In the genomic region with DNA sequence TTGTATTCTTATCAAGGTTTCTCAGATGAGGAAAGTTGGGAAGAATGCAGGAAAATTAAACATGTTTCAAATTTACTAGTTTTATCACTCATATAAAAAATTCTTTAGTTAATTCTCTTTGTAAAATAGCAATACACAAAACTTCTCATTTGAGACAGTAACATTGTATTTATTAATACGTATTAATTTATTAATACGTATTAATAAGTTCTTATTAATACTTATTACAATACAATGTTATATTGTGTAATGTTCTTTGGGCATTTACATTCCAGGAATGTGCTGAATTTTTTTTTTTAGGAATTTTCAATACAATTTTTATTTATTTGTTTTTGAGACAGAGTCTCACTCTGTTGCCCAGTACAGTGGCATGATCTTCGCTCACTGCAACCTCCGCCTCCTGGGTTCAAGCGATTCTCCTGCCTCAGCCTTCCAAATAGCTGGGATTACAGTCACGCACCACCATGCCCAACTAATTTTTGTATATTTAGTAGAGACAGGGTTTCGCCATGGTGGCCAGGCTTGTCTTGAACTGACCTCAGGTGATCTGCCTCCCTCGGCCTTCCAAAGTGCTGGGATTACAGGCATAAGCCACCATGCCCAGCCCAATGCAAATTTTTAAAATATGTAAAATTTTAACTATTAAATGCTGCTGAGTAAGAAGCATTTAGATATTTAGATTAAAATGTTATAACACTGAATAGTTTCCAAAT, we compare ENCODE assay signal across 16 cellular contexts. TPM values are rescaled to one million over a fixed set of nuclear protein-coding genes. Genes with fewer than 3 reads are reported as not detected.
A peak's percentile ranks its signal among the peaks of the same experiment; 100 is the strongest.
DNase-seq lines count a peak whose midpoint lies in the region; ATAC-seq, FAIRE-seq and TF ChIP-seq lines count a peak whose summit lies in the region.
"Had no signal": no experiment of that assay in that cellular context is flagged by ENCODE, and none has a peak within 500 bp of the region (broad histone marks: within the 10 kb centered on the region; RNA-seq: fewer than 3 reads in every experiment).

No MANE protein-coding gene starts in this region.

- POLR2A ChIA-PET in A549 (lab: Yijun Ruan, JAX) (no interaction called here), PC-9 (lab: Charles Lee; ENCODE audit: unreplicated experiment) (no interaction called here)

- 87% methylated on average over 8 of the region's 8 CpGs for WGBS in A549 (ENCODE audit: missing lambda C conversion rate)
- 94 to 95% methylated on average over 8 of the region's 8 CpGs for WGBS in sigmoid colon, 2 donors

- no peak overlapping the region for H3K27ac Mint-ChIP-seq in natural killer cell

- no peaks in the 10 kb centered on the region for H3K27me3 Mint-ChIP-seq in natural killer cell (ENCODE audit: low read depth in 2 of 2)

- TF ChIP-seq RAD21 in A549 (conservative IDR thresholded peaks at IDR 0.05 in 1 of 2, IDR thresholded peaks at IDR 0.05 in 1 of 2) = no peak

- H3K4me1 ChIP-seq in A549 (peaks cover 85% of the 10 kb centered on the region), PC-9 (replicated peaks; ENCODE audit: insufficient read depth) (peaks cover 71% of the 10 kb centered on the region), sigmoid colon (peaks cover 0 to 91% (median 88%) of the 10 kb centered on the region in 4 donors)

- H3K4me2 ChIP-seq in A549 (peak overlapping the region; percentile 91), PC-9 (peak overlapping the region; percentile 73; the same call in 1 of the 2 replicates)

- no peaks in the 10 kb centered on the region for H3K9me3 Mint-ChIP-seq in natural killer cell
- H3K9me3 Mint-ChIP-seq: HFFc6 had no signal

- no peak overlapping the region for H2AFZ ChIP-seq in PC-9

- intact Hi-C loops in PC-9 (cut with micrococcal nuclease; ENCODE audit: unreplicated experiment) (loop anchor here (10.0 kb wide), 1 partner anchor 219 kb away; no protein-coding TSS in a partner anchor), sigmoid colon (cut with DNase I) (no loop called here), natural killer cell (cut with micrococcal nuclease) (no loop called here)

- TF ChIP-seq CTCF in A549 (IDR thresholded peaks at IDR 0.05) (no peak), PC-9 (conservative IDR thresholded peaks at IDR 0.05) (no peak), sigmoid colon (IDR thresholded peaks at IDR 0.05) (no peak), natural killer cell (IDR thresholded peaks at IDR 0.05) (no peak), GM20000 (IDR thresholded peaks at IDR 0.05; ENCODE audit: extremely low read depth, missing control alignments) (no peak)

- no peak for DNase-seq in A549 (ENCODE audit: low read depth in 1 of 2, low spot score in 1 of 2)
- no peak for DNase-seq in PC-9
- DNase-seq in epithelial cell of prostate (ENCODE audit: low read depth, low spot score) = no peak
- no peak for DNase-seq in sigmoid colon
- no peak for DNase-seq in NCI-H2081 (lab: John Stamatoyannopoulos, UW)
- no peak for DNase-seq in natural killer cell
- no peak for DNase-seq in GM20000 (ENCODE audit: low spot score)
- DNase-seq: COR-L47, HFFc6, IMR-90, Kasumi-1, NCI-H1105 treated with DMSO at 0.1 percent for 48 hours, NCI-H187, SJCRH30 had no signal

- TF ChIP-seq EP300 in A549 (IDR thresholded peaks at IDR 0.05) (no peak), sigmoid colon (IDR thresholded peaks at IDR 0.05) (no peak)

- no peak overlapping the region for H3K4me3 ChIP-seq in A549
- H3K4me3 ChIP-seq in PC-9 = no peak overlapping the region
- H3K4me3 ChIP-seq in sigmoid colon = no peak overlapping the region
- H3K4me3 ChIP-seq: SJCRH30 had no signal

- H3K79me2 ChIP-seq in PC-9 (ENCODE audit: low read depth) = peaks cover 88% of the 10 kb centered on the region

- H3K4me3 Mint-ChIP-seq in natural killer cell = no peak overlapping the region
- H3K4me3 Mint-ChIP-seq: CD14-positive monocyte had no signal

- CTCF ChIA-PET in A549 (lab: Yijun Ruan, JAX) (interaction anchor here (0.6 to 2.9 kb wide), 2 partner anchors 23 to 31 kb away, joined by 4 to 9 read pairs; a partner anchor contains a TSS), PC-9 (lab: Charles Lee) (no interaction called here)

- BruUV-seq in PC-9 (replicated peaks; lab: Mats Ljungman, UMichigan) = no TSS peak

- no peak for FAIRE-seq in A549 (lab: Jason Lieb, UNC)
- FAIRE-seq: H1 had no signal

- peaks cover 64% of the 10 kb centered on the region for H3F3A ChIP-seq in PC-9 (ENCODE audit: insufficient read depth, low read depth)

- ATAC-seq in A549 (no peak), natural killer cell (no peak)

- TF ChIP-seq POLR2A in A549 (IDR thresholded peaks at IDR 0.05; ENCODE audit: low read length) (no peak), sigmoid colon (IDR thresholded peaks at IDR 0.05) (no peak)

- H4K20me1 ChIP-seq in PC-9 (ENCODE audit: insufficient read depth) = no peaks in the 10 kb centered on the region

- H3K27me3 ChIP-seq in PC-9 (ENCODE audit: insufficient read depth, low read depth) = no peaks in the 10 kb centered on the region
- H3K27me3 ChIP-seq in sigmoid colon = no peaks in the 10 kb centered on the region
- H3K27me3 ChIP-seq: SJCRH30 had no signal

- no peaks in the 10 kb centered on the region for H3K9me2 ChIP-seq in PC-9 (ENCODE audit: insufficient read depth)

- H3K27ac ChIP-seq in A549 = peak overlapping the region; percentile 87 to 99
- peak overlapping the region; percentile 98 for H3K27ac ChIP-seq in PC-9
- H3K27ac ChIP-seq in epithelial cell of prostate = peak overlapping the region; percentile 63
- peak overlapping the region; percentile 27 to 86 (median 80) for H3K27ac ChIP-seq in sigmoid colon
- H3K27ac ChIP-seq: SJCRH30 had no signal

- H3K4me1 Mint-ChIP-seq in natural killer cell = peaks cover 46 to 55% of the 10 kb centered on the region in 2 donors

- H3K9me3 ChIP-seq in A549 = no peaks in the 10 kb centered on the region
- H3K9me3 ChIP-seq in PC-9 (ENCODE audit: insufficient read depth, low read depth) = no peaks in the 10 kb centered on the region
- no peaks in the 10 kb centered on the region for H3K9me3 ChIP-seq in sigmoid colon
- H3K9me3 ChIP-seq: SJCRH30 had no signal

- H3K36me3 Mint-ChIP-seq in natural killer cell = no peaks in the 10 kb centered on the region

- H3K36me3 ChIP-seq in PC-9 (ENCODE audit: low read depth) = peaks cover 17% of the 10 kb centered on the region
- no peaks in the 10 kb centered on the region for H3K36me3 ChIP-seq in sigmoid colon
- H3K36me3 ChIP-seq: SJCRH30 had no signal

TF ChIP-seq in A549, 52 proteins besides CTCF, POLR2A, EP300 and RAD21:
- TF ChIP-seq CBX8 (IDR thresholded peaks at IDR 0.05) (no peak), NR3C1 (IDR thresholded peaks at IDR 0.05) (no peak), CHD2 (IDR thresholded peaks at IDR 0.05; ENCODE audit: low read length, partially characterized antibody) (no peak), FOXS1 (CRISPR knock-in tag; IDR thresholded peaks at IDR 0.05) (no peak), GATA3 (IDR thresholded peaks at IDR 0.05; ENCODE audit: borderline replicate concordance) (no peak), RNF2 (IDR thresholded peaks at IDR 0.05; ENCODE audit: borderline replicate concordance, low read depth) (no peak), SREBF2 (IDR thresholded peaks at IDR 0.05) (no peak), CBX2 (IDR thresholded peaks at IDR 0.05; ENCODE audit: borderline replicate concordance, low read depth) (no peak), ZFP36 (IDR thresholded peaks at IDR 0.05; ENCODE audit: borderline replicate concordance, partially characterized antibody) (no peak), JUNB (IDR thresholded peaks at IDR 0.05) (no peak)
- TF ChIP-seq, protein P1, sequence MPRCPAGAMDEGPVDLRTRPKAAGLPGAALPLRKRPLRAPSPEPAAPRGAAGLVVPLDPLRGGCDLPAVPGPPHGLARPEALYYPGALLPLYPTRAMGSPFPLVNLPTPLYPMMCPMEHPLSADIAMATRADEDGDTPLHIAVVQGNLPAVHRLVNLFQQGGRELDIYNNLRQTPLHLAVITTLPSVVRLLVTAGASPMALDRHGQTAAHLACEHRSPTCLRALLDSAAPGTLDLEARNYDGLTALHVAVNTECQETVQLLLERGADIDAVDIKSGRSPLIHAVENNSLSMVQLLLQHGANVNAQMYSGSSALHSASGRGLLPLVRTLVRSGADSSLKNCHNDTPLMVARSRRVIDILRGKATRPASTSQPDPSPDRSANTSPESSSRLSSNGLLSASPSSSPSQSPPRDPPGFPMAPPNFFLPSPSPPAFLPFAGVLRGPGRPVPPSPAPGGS (IDR thresholded peaks at IDR 0.05) = no peak

RNA-seq across cellular contexts. Expression of a gene that starts 31.6 kb away (rescaled TPM):
- polyA plus RNA-seq in A549 (2011; rRNA removed) = 20.6 and 25.9 TPM in 2 replicates
- 4.6 and 6.1 TPM in 2 replicates for polyA plus RNA-seq in A549 (2012; cell fraction: cytosol; rRNA removed)
- polyA plus RNA-seq in A549 (2012; cell fraction: nucleus; rRNA removed) = 6.1 and 8.6 TPM in 2 replicates
- 15.4 to 21.3 TPM (median 18.7 TPM) in 3 replicates for polyA plus RNA-seq in A549 (2017; fragmentation: RNase III; extraction: RNeasy Plus Mini Kit Qiagen cat#74134 plus additional on column Dnase treatment)
- polyA minus RNA-seq in A549 (2011; rRNA and poly(A)+ RNA removed) = 37.8 and 44.0 TPM in 2 replicates
- 57.7 and 91.3 TPM in 2 replicates for total RNA-seq in PC-9 (2021)
- 100 to 1,000 TPM in 1 of 4 donors, 10 to 100 TPM in 3; 84.7 to 110 (median 95.1) TPM for total RNA-seq in sigmoid colon
- polyA plus RNA-seq in sigmoid colon = 10 to 100 TPM; 11.8 to 16.2 (median 14.8) TPM
- 10 to 100 TPM; 30.9 to 38.3 (median 33.1) TPM for total RNA-seq in natural killer cell
